Comparison of ENCODE assay signal across 1 cellular context in genomic region chr3:30333143-30333542, GRCh38.
TF ChIP-seq lines count a peak whose summit lies in the region.

No MANE protein-coding gene starts in this region.

TF ChIP-seq in GM23338, 12 proteins besides CTCF, POLR2A, EP300 and RAD21:
- no peak for TF ChIP-seq ETS1 (IDR thresholded peaks at IDR 0.05)
- no peak for TF ChIP-seq REST (IDR thresholded peaks at IDR 0.05; ENCODE audit: unreplicated experiment)
